Comparison of ENCODE assay signal across 12 cellular contexts in the genomic region with DNA sequence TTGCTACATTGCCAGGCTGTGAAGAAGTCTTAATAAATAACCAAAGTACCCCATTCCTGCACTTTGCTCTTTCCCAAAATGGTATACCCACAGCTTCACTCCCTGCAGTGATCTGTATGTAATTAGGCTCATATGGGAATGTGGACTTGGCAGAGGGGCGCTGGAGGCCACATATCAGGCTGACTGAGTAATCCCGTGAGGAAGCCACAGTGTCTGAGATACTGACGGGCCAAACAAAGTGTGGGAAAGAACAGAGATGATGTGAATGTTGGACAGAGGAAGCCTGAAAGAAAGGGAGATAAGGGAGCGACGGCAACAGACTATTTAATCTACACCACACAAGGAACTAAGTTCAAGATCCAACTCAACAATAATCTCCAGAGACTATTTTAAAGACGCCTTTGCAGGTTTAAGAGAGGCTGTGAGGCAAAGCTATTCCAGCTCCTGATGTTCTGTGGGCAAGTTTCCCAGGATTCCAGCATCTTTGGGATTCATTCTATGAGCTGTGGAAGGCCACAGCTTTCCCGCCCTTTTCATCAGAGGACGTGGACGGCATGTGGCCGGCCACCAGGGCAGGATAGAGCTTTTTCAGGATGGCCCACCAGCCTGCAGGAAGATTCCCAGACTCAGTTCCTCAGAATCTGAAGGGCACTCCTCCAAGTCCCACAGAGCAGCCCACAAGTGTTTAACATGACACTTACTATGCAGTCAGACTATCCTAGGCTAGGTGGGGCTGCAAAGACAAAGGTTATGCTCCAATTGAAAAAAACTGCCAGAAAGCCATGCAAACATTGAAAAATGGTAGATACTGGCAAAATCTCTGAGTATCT.
DNase-seq lines count a peak whose midpoint lies in the region; ATAC-seq and TF ChIP-seq lines count a peak whose summit lies in the region.
"Had no signal": no experiment of that assay in that cellular context is flagged by ENCODE, and none has a peak within 500 bp of the region (broad histone marks: within the 10 kb centered on the region; RNA-seq: fewer than 3 reads in every experiment).

No MANE protein-coding gene starts in this region.

- no peaks in the 10 kb centered on the region for H3K36me3 ChIP-seq in A673 (ENCODE audit: insufficient read depth, low read length, poor library complexity, severe bottlenecking)

- intact Hi-C loops in A673 (cut with micrococcal nuclease; ENCODE audit: unreplicated experiment): no loop called here

- no peak overlapping the region for H3K27ac ChIP-seq in A673 (ENCODE audit: low read depth, low read length, poor library complexity, severe bottlenecking)
- H3K27ac ChIP-seq: thyroid gland had no signal

- POLR2A ChIA-PET in A673 (lab: Charles Lee; ENCODE audit: low non-redundant PET): no interaction called here

- H3K4me3 ChIP-seq in A673 (ENCODE audit: low read depth, low read length, poor library complexity, severe bottlenecking): no peak overlapping the region
- no peak overlapping the region for H3K4me3 ChIP-seq in astrocyte of the spinal cord (ENCODE audit: low read depth, low read length)
- H3K4me3 ChIP-seq: thyroid gland had no signal

- in situ Hi-C loops in astrocyte of the spinal cord (cut with HindIII; ENCODE audit: low sequenced_read_pairs): no loop called here

- no peaks in the 10 kb centered on the region for H3K27me3 ChIP-seq in A673 (replicated peaks; ENCODE audit: insufficient read depth, low read depth, low read length, poor library complexity)
- H3K27me3 ChIP-seq: thyroid gland had no signal

- peak; percentile 36 for DNase-seq in A673 (ENCODE audit: low spot score)
- DNase-seq in HCEC 1CT: peak; percentile 32
- DNase-seq in astrocyte of the spinal cord (ENCODE audit: low read depth, low spot score): peak; percentile 96
- peak; percentile 85 for DNase-seq in islet precursor cell
- DNase-seq in NCI-H2029 (lab: John Stamatoyannopoulos, UW): no peak
- DNase-seq: activated T-cell treated with anti-CD3 and anti-CD28 coated beads, Interleukin-2, amount 50 U/mL, for 48 hours; NCI-H187; stimulated activated CD4-positive, alpha-beta T cell treated with anti-CD3 and anti-CD28 coated beads, Interleukin-4, amount 100 ng/mL, for 4 hours; thyroid gland had no signal

- no peak for TF ChIP-seq CTCF in A673 (conservative IDR thresholded peaks at IDR 0.05; ENCODE audit: low read depth, low read length)
- TF ChIP-seq CTCF in astrocyte of the spinal cord (IDR thresholded peaks at IDR 0.05; ENCODE audit: low read depth, low read length): no peak

- CTCF ChIA-PET in A673 (lab: Charles Lee): interaction anchor here (0.5 to 0.7 kb wide), 2 partner anchors 529 to 1292 kb away, joined by 3 to 6 read pairs; no protein-coding TSS in a partner anchor

- ATAC-seq in HG03045 (IDR thresholded peaks at IDR 0.05; ENCODE audit: unreplicated experiment): no peak
- ATAC-seq in GM21723 (IDR thresholded peaks at IDR 0.05; ENCODE audit: unreplicated experiment): no peak
- ATAC-seq in HG03175 (IDR thresholded peaks at IDR 0.05; ENCODE audit: unreplicated experiment): no peak

- no TSS peak for BruUV-seq in A673 (replicated peaks; lab: Mats Ljungman, UMichigan)

- no peaks in the 10 kb centered on the region for H3K9me3 ChIP-seq in A673 (ENCODE audit: low read depth, low read length, poor library complexity, severe bottlenecking)
- H3K9me3 ChIP-seq: thyroid gland had no signal

- no peaks in the 10 kb centered on the region for H3K4me1 ChIP-seq in A673 (ENCODE audit: insufficient read depth, low read length, poor library complexity, severe bottlenecking)
- H3K4me1 ChIP-seq: thyroid gland had no signal
